In the genomic region with DNA sequence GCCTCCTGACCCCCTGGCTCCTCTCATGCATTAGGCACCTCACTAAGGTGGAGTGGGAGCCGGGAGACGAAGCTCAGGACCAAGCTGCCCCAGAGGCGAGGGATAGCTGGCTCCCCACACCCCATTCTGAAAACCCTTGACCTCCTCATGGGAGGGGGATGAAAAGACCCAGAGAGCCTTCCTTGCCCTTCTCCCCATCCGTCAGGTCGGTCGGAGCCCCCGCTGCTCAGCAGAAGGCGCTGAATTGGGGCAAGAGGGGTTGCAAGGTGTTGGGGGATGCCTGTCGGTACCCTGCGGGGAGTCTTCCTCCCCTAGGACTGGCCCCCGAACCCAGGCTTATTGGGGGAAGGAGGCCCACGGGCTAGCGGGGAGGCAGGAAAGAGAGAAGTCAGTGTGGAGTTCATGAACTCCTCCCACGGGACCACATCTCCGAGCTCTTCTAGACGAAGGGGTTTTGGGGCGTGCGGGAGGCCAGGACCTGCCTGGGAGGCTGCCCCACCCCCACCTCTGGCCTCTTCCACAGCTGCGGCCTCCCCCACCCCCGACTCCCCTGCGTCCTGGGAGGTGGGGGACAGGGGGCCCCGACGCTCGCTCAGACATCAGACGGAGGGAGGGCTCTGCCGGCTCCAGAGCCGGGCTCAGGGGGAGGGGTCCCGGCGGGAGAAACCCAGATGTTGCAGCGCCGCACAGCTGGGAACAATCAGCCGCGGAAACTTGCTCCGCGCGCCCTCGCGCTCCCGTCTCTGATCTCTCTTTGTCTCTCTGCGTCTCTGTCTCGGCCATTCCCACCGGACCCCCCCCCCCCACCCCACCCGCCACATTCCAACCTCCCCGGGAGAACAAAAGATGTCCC, we compare ENCODE assay signal across 8 cellular contexts. TPM values are rescaled to one million over a fixed set of nuclear protein-coding genes. Genes with fewer than 3 reads are reported as not detected.
A peak's percentile ranks its signal among the peaks of the same experiment; 100 is the strongest.
DNase-seq lines count a peak whose midpoint lies in the region; ATAC-seq and TF ChIP-seq lines count a peak whose summit lies in the region.

No MANE protein-coding gene starts in this region.

- H3K79me1 ChIP-seq in trophoblast cell (ENCODE audit: low read length) = peaks cover 22% of the 10 kb centered on the region

- H3K4me2 ChIP-seq in trophoblast cell (ENCODE audit: low read length) = peak overlapping the region; percentile 68

- peak overlapping the region; percentile 64 for H4K91ac ChIP-seq in trophoblast cell (ENCODE audit: low read depth, low read length)

- peaks cover 2 to 12% of the 10 kb centered on the region in 2 donors for H3K36me3 Mint-ChIP-seq in CD14-positive monocyte

- H3K14ac ChIP-seq in trophoblast cell (ENCODE audit: low read length) = peak overlapping the region; percentile 91

- H4K12ac ChIP-seq in trophoblast cell (ENCODE audit: low read depth, low read length) = peak overlapping the region; percentile 78

- H3K27me3 Mint-ChIP-seq in CD14-positive monocyte (ENCODE audit: low read depth in 3 of 3) = peaks cover 43 to 53% (median 50%) of the 10 kb centered on the region in 3 donors

- H3K36me3 ChIP-seq in trophoblast cell (ENCODE audit: control insufficient read depth in 1 of 2, insufficient read depth in 2 of 2, low read length in 2 of 2) = peaks cover 29 to 30% of the 10 kb centered on the region in 2 experiments

- peaks cover 0 to 9% (median 2%) of the 10 kb centered on the region in 7 donors for H3K9me3 Mint-ChIP-seq in CD14-positive monocyte

- H3K18ac ChIP-seq in trophoblast cell (ENCODE audit: low read length) = peak overlapping the region; percentile 88

- peak overlapping the region; percentile 41 for H3K4ac ChIP-seq in trophoblast cell (ENCODE audit: low read depth, low read length)

- H3K9ac ChIP-seq in trophoblast cell (ENCODE audit: low read length) = peak overlapping the region; percentile 67

- H3K27ac ChIP-seq in RWPE1 (peak overlapping the region; percentile 73), trophoblast cell (ENCODE audit: low read depth, low read length) (no peak overlapping the region)

- no peaks in the 10 kb centered on the region for H3K27me3 ChIP-seq in trophoblast cell (ENCODE audit: insufficient read depth, low read length)

- peak overlapping the region; percentile 82 for H4K8ac ChIP-seq in trophoblast cell (ENCODE audit: low read depth, low read length)

- TF ChIP-seq CTCF in CD14-positive monocyte (IDR thresholded peaks at IDR 0.05) (no peak), RWPE1 (conservative IDR thresholded peaks at IDR 0.05; ENCODE audit: low read depth) (no peak)

- H2BK5ac ChIP-seq in trophoblast cell (ENCODE audit: low read depth, low read length, poor library complexity) = peak overlapping the region; percentile 2

- CTCF ChIA-PET in RWPE1 (lab: Yijun Ruan, JAX) = interaction anchor here (0.6 to 1.5 kb wide), 2 partner anchors 28 to 310 kb away, joined by 3 to 4 read pairs; no protein-coding TSS in a partner anchor

- H3K4me3 Mint-ChIP-seq in CD14-positive monocyte = peak overlapping the region; percentile 9 to 69

- no peak for DNase-seq in CD14-positive monocyte (ENCODE audit: low spot score)
- no peak for DNase-seq in RWPE1 (ENCODE audit: low spot score)
- peak; percentile 46 for DNase-seq in fibroblast of peridontal ligament (ENCODE audit: extremely low read depth)
- peak in 1 of 2 donors; percentile 32 for DNase-seq in trophoblast cell
- no peak for DNase-seq in HUDEP-2 (lab: John Stamatoyannopoulos, UW; ENCODE audit: unreplicated experiment in 76 of 76)
- DNase-seq in NCI-H1694 (lab: John Stamatoyannopoulos, UW) = no peak

- peak overlapping the region; percentile 70 for H2BK120ac ChIP-seq in trophoblast cell (ENCODE audit: insufficient read depth, low read length, poor library complexity)

- no peaks in the 10 kb centered on the region for H3K9me3 ChIP-seq in trophoblast cell (ENCODE audit: insufficient read depth, low read depth, low read length)

- H3K4me3 ChIP-seq in trophoblast cell (ENCODE audit: low read depth, low read length) = peak overlapping the region; percentile 82

- ATAC-seq in HG03457 (IDR thresholded peaks at IDR 0.05; ENCODE audit: unreplicated experiment) = no peak
- ATAC-seq in HG02571 (IDR thresholded peaks at IDR 0.05; ENCODE audit: unreplicated experiment) = no peak

- H3K4me1 Mint-ChIP-seq in CD14-positive monocyte = peaks cover 10% of the 10 kb centered on the region

- no peak overlapping the region for H2AFZ ChIP-seq in trophoblast cell (ENCODE audit: insufficient read depth, low read length, poor library complexity)

- POLR2A ChIA-PET in RWPE1 (lab: Yijun Ruan, JAX; ENCODE audit: low non-redundant PET) = no interaction called here

- no peak overlapping the region for H3K23ac ChIP-seq in trophoblast cell (ENCODE audit: low read length)

- peak overlapping the region; percentile 83 for H2AK5ac ChIP-seq in trophoblast cell (ENCODE audit: low read length)

- intact Hi-C loops in CD14-positive monocyte (cut with micrococcal nuclease) = no loop called here

- H3K4me1 ChIP-seq in trophoblast cell (ENCODE audit: control insufficient read depth in 1 of 2, insufficient read depth in 2 of 2, low read length in 2 of 2) = peaks cover 13 to 28% of the 10 kb centered on the region in 2 experiments

- no CpG with 5 or more reads among the region's 44 CpGs for WGBS in trophoblast cell (ENCODE audit: extremely low coverage, insufficient coverage, insufficient read length)

- no peak overlapping the region for H3K27ac Mint-ChIP-seq in CD14-positive monocyte

- peaks cover 6% of the 10 kb centered on the region for H3K79me2 ChIP-seq in trophoblast cell (ENCODE audit: control insufficient read depth, insufficient read depth, low read length, poor library complexity)

- peak overlapping the region; percentile 16 for H2BK12ac ChIP-seq in trophoblast cell (ENCODE audit: low read length)

RNA-seq across cellular contexts. Expression of gene MFAP2, which starts 0.7 kb away (rescaled TPM):
- polyA plus RNA-seq in CD14-positive monocyte = not detected
- 174 and 178 TPM in 2 replicates for polyA plus RNA-seq in trophoblast cell (2013)

RNA-seq across cellular contexts. Expression of gene ATP13A2, which starts 32.0 kb away (rescaled TPM):
- polyA plus RNA-seq in CD14-positive monocyte = 10 to 100 TPM; 17.6 to 19.5 TPM
- polyA plus RNA-seq in trophoblast cell (2013) = 47.8 and 48.3 TPM in 2 replicates

RNA-seq across cellular contexts. Expression of gene CROCC, which starts 58.0 kb away (rescaled TPM):
- under 1 TPM; 0.21 to 0.69 TPM for polyA plus RNA-seq in CD14-positive monocyte
- 6.2 TPM in 2 replicates for polyA plus RNA-seq in trophoblast cell (2013)
